18 cellular contexts compared by ENCODE assay signal in the genomic region with DNA sequence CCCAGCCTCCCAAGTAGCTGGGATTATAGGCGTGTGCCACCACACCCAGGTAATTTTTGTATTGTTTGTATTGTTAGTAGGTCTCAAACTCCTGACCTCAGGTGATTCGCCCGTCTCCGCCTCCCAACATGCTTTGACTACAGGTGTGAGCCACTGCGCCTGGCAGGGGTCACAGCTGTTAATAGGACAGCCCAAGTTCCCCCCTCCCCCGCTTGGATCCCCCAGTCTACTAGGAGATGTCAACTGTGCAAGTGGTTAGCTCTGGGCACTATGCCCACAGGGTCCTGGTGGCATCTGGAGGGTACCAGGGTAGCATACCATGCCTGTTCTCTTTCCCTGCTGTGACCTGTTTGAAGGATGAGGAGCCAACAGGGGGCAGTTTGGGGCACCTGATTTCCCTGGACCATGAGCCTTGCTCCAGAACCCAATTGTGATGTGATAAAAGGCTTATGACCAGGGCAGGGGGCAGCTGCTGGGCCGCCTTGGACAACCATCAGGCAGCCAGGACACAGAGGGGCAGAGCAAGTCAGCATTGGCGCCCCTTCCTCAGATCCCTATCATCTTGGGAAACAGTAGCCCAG. TPM values are rescaled to one million over a fixed set of nuclear protein-coding genes. Genes with fewer than 3 reads are reported as not detected.
DNase-seq lines count a peak whose midpoint lies in the region; ATAC-seq and TF ChIP-seq lines count a peak whose summit lies in the region.
"Had no signal": no experiment of that assay in that cellular context is flagged by ENCODE, and none has a peak within 500 bp of the region (broad histone marks: within the 10 kb centered on the region; RNA-seq: fewer than 3 reads in every experiment).

A gene with protein sequence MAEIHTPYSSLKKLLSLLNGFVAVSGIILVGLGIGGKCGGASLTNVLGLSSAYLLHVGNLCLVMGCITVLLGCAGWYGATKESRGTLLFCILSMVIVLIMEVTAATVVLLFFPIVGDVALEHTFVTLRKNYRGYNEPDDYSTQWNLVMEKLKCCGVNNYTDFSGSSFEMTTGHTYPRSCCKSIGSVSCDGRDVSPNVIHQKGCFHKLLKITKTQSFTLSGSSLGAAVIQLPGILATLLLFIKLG (plus strand): TSS at position 496 of the 581 bp plus-strand sequence. CDS start 138 bp downstream, outside the sequence.

- H3K4me3 ChIP-seq in left ventricle myocardium inferior, result no peak within 1 kb of the TSS
- no peak within 1 kb of the TSS for H3K4me3 ChIP-seq in urinary bladder (ENCODE audit: low read depth, low read length)

- TF ChIP-seq CTCF in left ventricle myocardium inferior (IDR thresholded peaks at IDR 0.05; ENCODE audit: borderline replicate concordance), result no peak

- intact Hi-C loops in left ventricle myocardium inferior (cut with micrococcal nuclease) (no loop called here), left cardiac atrium (cut with DNase I) (loop anchor here in 1 of 2 donors (10.0 kb wide), 1 partner anchor 189 kb away; a partner anchor contains a TSS), left colon (cut with DNase I, micrococcal nuclease) (loop anchor here (10.0 kb wide), 2 partner anchors 149 to 189 kb away; a partner anchor contains a TSS)

- H3K27me3 ChIP-seq in left ventricle myocardium inferior (ENCODE audit: low read depth), result no peaks in the 10 kb centered on the region

- ATAC-seq in left cardiac atrium (no peak), left colon (peak; percentile 41), HG03521 (IDR thresholded peaks at IDR 0.05; ENCODE audit: unreplicated experiment) (no peak)
- ATAC-seq: activated CD8-positive, alpha-beta T cell treated with anti-CD3 and anti-CD28 coated beads for 36 hours; stimulated activated naive B cell treated with anti-CD40 and anti-IgM and Interleukin-4, amounts not matched to agents 10 μg/mL and 1 μg/mL and 100 μg/mL, for 72 hours had no signal

- H3K27ac ChIP-seq in left ventricle myocardium inferior (replicated peaks) (peak within 1 kb of the TSS; percentile 60), urinary bladder (ENCODE audit: low read depth) (peak within 1 kb of the TSS; percentile 5)

- 94% methylated on average over 8 of the region's 8 CpGs for WGBS in urinary bladder

- no peak for DNase-seq in left ventricle myocardium inferior
- DNase-seq in left cardiac atrium, result no peak
- DNase-seq in UCSD-AML1 (lab: John Stamatoyannopoulos, UW; ENCODE audit: unreplicated experiment), result peak; percentile 28
- peak; percentile 27 to 39 for DNase-seq in left colon
- DNase-seq in DMS153 (lab: John Stamatoyannopoulos, UW), result no peak
- DNase-seq in T-helper 2 cell, result no peak
- DNase-seq: activated CD8-positive, alpha-beta T cell treated with anti-CD3 and anti-CD28 coated beads for 36 hours; activated gamma-delta T cell; central memory CD4-positive, alpha-beta T cell; immature natural killer cell; NCI-H446 treated with DMSO at 0.1 percent for 48 hours; stimulated activated CD4-positive, alpha-beta T cell treated with anti-CD3 and anti-CD28 coated beads, Interleukin-4, amount 100 ng/mL, for 24 hours; stimulated activated naive B cell treated with anti-CD40 and anti-IgM and Interleukin-4, amounts not matched to agents 10 μg/mL and 1 μg/mL and 100 μg/mL, for 72 hours; T1000 had no signal

- H3K4me1 ChIP-seq in left ventricle myocardium inferior, result peaks cover 18% of the 10 kb centered on the region
- H3K4me1 ChIP-seq in urinary bladder (ENCODE audit: insufficient read depth), result no peaks in the 10 kb centered on the region

- no peaks in the 10 kb centered on the region for H3K36me3 ChIP-seq in left ventricle myocardium inferior
- H3K36me3 ChIP-seq in urinary bladder (ENCODE audit: insufficient read depth), result no peaks in the 10 kb centered on the region

- H3K9me3 ChIP-seq in left ventricle myocardium inferior (replicated peaks), result no peaks in the 10 kb centered on the region

RNA-seq across cellular contexts. Expression of the gene that starts here (rescaled TPM):
- not detected for total RNA-seq in left ventricle myocardium inferior
- total RNA-seq in left cardiac atrium, result not detected
- total RNA-seq in left colon, result not detected
- total RNA-seq in urinary bladder, result not detected
- polyA plus RNA-seq in urinary bladder, result not detected
- total RNA-seq: activated CD8-positive, alpha-beta T cell treated with anti-CD3 and anti-CD28 coated beads for 36 hours; mononuclear cell; pulmonary artery endothelial cell had no signal
- polyA plus RNA-seq: immature natural killer cell had no signal

Comparison
In these comparisons a context has a peak if more than half of its experiments do, and no peak if none do; other contexts are left out.
1. Peak in DNase-seq and ATAC-seq in left colon; RNA of the gene not detected or under 1 TPM.